Comparison of ENCODE assay signal across 21 cellular contexts in the genomic region with DNA sequence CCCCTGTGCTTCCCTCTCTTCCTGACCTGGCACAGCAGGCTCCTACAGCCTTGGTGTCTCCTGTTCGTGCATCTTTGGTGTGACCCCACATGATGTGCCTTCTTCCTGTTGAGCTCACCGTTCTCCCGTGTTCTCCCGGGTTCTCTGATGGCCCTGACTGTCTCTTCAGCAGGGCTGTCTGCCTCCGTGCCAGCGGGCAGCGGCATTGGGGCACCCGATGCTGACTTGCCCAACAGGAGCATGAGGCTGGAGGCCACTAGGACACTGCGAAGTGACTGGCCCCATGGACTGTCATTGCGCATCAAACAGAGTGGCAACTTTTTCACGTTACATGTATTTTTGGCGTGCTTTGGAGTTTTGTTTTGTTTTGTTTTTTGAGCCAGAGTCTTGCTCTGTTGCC.
"Had no signal": no experiment of that assay in that cellular context is flagged by ENCODE, and none has a peak within 500 bp of the region (broad histone marks: within the 10 kb centered on the region; RNA-seq: fewer than 3 reads in every experiment).

No MANE protein-coding gene starts in this region.

- H3K9me3 Mint-ChIP-seq: memory B cell; nephron progenitor cell; stimulated activated naive B cell treated with anti-CD40 and anti-IgM and Interleukin-4, amounts not matched to agents 10 μg/mL and 1 μg/mL and 100 μg/mL, for 72 hours; stimulated activated naive CD8-positive, alpha-beta T cell treated with anti-CD3 and anti-CD28 coated beads, Interleukin-15, amount 100 ng/mL, for 72 hours; type B pancreatic cell had no signal

- H3K27ac Mint-ChIP-seq: memory B cell; naive thymus-derived CD4-positive, alpha-beta T cell; nephron progenitor cell; stimulated activated naive B cell treated with anti-CD40 and anti-IgM and Interleukin-4, amounts not matched to agents 10 μg/mL and 1 μg/mL and 100 μg/mL, for 72 hours; type B pancreatic cell had no signal

- H3K27me3 Mint-ChIP-seq: memory B cell; naive thymus-derived CD4-positive, alpha-beta T cell; stimulated activated naive B cell treated with anti-CD40 and anti-IgM and Interleukin-4, amounts not matched to agents 10 μg/mL and 1 μg/mL and 100 μg/mL, for 72 hours; stimulated activated naive CD8-positive, alpha-beta T cell treated with anti-CD3 and anti-CD28 coated beads, Interleukin-15, amount 100 ng/mL, for 72 hours; type B pancreatic cell had no signal

- ATAC-seq: left cardiac atrium; left lobe of liver; left ventricle myocardium superior; mucosa of descending colon; naive thymus-derived CD4-positive, alpha-beta T cell; right cardiac atrium; sciatic nerve; stimulated activated naive B cell treated with anti-CD40 and anti-IgM and Interleukin-4, amounts not matched to agents 10 μg/mL and 1 μg/mL and 100 μg/mL, for 72 hours; stimulated activated naive CD8-positive, alpha-beta T cell treated with anti-CD3 and anti-CD28 coated beads, Interleukin-15, amount 100 ng/mL, for 72 hours had no signal

- DNase-seq: head of caudate nucleus; hippocampal formation; kidney glomerular epithelial cell; left cardiac atrium; left ventricle myocardium superior; midbrain; mucosa of descending colon; naive thymus-derived CD4-positive, alpha-beta T cell; nephron progenitor cell; nucleus accumbens; stimulated activated CD4-positive, alpha-beta T cell treated with anti-CD3 and anti-CD28 coated beads, Interleukin-12 subunit alpha, Interleukin-12 subunit beta, amount 100 ng/mL, for 4 hours; stimulated activated CD4-positive, alpha-beta T cell treated with anti-CD3 and anti-CD28 coated beads, Interleukin-4, amount 100 ng/mL, for 1 hour; stimulated activated naive B cell treated with anti-CD40 and anti-IgM and Interleukin-4, amounts not matched to agents 10 μg/mL and 1 μg/mL and 100 μg/mL, for 72 hours; stimulated activated naive CD8-positive, alpha-beta T cell treated with anti-CD3 and anti-CD28 coated beads, Interleukin-15, amount 100 ng/mL, for 72 hours; substantia nigra; uterus had no signal

- H3K4me3 Mint-ChIP-seq: memory B cell; naive thymus-derived CD4-positive, alpha-beta T cell; nephron progenitor cell; stimulated activated naive B cell treated with anti-CD40 and anti-IgM and Interleukin-4, amounts not matched to agents 10 μg/mL and 1 μg/mL and 100 μg/mL, for 72 hours; stimulated activated naive CD8-positive, alpha-beta T cell treated with anti-CD3 and anti-CD28 coated beads, Interleukin-15, amount 100 ng/mL, for 72 hours; type B pancreatic cell had no signal
